In genomic region chr17:78122221-78122990, GRCh38 we compare ENCODE assay signal across 16 cellular contexts. TPM values are rescaled to one million over a fixed set of nuclear protein-coding genes. Genes with fewer than 3 reads are reported as not detected.
DNase-seq lines count a peak whose midpoint lies in the region; ATAC-seq lines count a peak whose summit lies in the region.
"Had no signal": no experiment of that assay in that cellular context is flagged by ENCODE, and none has a peak within 500 bp of the region (broad histone marks: within the 10 kb centered on the region; RNA-seq: fewer than 3 reads in every experiment).

No MANE protein-coding gene starts in this region.

- no peaks in the 10 kb centered on the region for H3K27me3 Mint-ChIP-seq in activated CD4-positive, alpha-beta memory T cell treated with anti-CD3 and anti-CD28 coated beads, Interleukin-2, amount 10 ng/mL, durations not matched to agents 7 days and 5 days
- H3K27me3 Mint-ChIP-seq in memory B cell = no peaks in the 10 kb centered on the region

- peak; percentile 31 for DNase-seq in activated CD4-positive, CD25-positive, alpha-beta regulatory T cell treated with anti-CD3 and anti-CD28 coated beads, Interleukin-2, amount 50 U/mL, for 72 hours
- peak; percentile 19 for DNase-seq in activated CD4-positive, alpha-beta memory T cell treated with anti-CD3 and anti-CD28 coated beads, Interleukin-2, amount 10 ng/mL, durations not matched to agents 7 days and 5 days
- DNase-seq in memory B cell (ENCODE audit: low spot score in 2 of 2) (no peak), NCI-H2227 (lab: John Stamatoyannopoulos, UW; ENCODE audit: unreplicated experiment) (no peak), epidermal melanocyte (ENCODE audit: insufficient read length, low spot score) (no peak), CD1c-positive myeloid dendritic cell (ENCODE audit: extremely low spot score) (no peak)
- DNase-seq: DMS153, head of caudate nucleus, NCI-H226, trophoblast cell had no signal

- POLR2A ChIA-PET in activated CD4-positive, alpha-beta memory T cell treated with anti-CD3 and anti-CD28 coated beads, Interleukin-2, amount 10 ng/mL, durations not matched to agents 7 days and 5 days (lab: Charles Lee) = interaction anchor here (1.6 to 16.9 kb wide), 5 partner anchors 6 to 164 kb away, joined by 3 to 332 read pairs (median 68); partner anchors contain the start of genes BIRC5, TMC6, TMC8 and TNRC6C

- H3K4me3 Mint-ChIP-seq in activated CD4-positive, alpha-beta memory T cell treated with anti-CD3 and anti-CD28 coated beads, Interleukin-2, amount 10 ng/mL, durations not matched to agents 7 days and 5 days = peak overlapping the region; percentile 84
- H3K4me3 Mint-ChIP-seq in memory B cell = peak overlapping the region; percentile 81

- peak overlapping the region; percentile 40; the same call in 1 of the 2 replicates for H3K4me3 ChIP-seq in GM08714 (ENCODE audit: low read length)

- peaks cover 69% of the 10 kb centered on the region for H3K4me1 Mint-ChIP-seq in activated CD4-positive, alpha-beta memory T cell treated with anti-CD3 and anti-CD28 coated beads, Interleukin-2, amount 10 ng/mL, durations not matched to agents 7 days and 5 days
- peaks cover 47% of the 10 kb centered on the region for H3K4me1 Mint-ChIP-seq in memory B cell

- ATAC-seq in activated CD4-positive, CD25-positive, alpha-beta regulatory T cell treated with anti-CD3 and anti-CD28 coated beads, Interleukin-2, amount 50 U/mL, for 24 hours = no peak
- no peak for ATAC-seq in memory B cell (ENCODE audit: low read depth)

- peaks cover 77% of the 10 kb centered on the region for H3K36me3 Mint-ChIP-seq in activated CD4-positive, alpha-beta memory T cell treated with anti-CD3 and anti-CD28 coated beads, Interleukin-2, amount 10 ng/mL, durations not matched to agents 7 days and 5 days (ENCODE audit: low read depth)
- H3K36me3 Mint-ChIP-seq in memory B cell = peaks cover 27% of the 10 kb centered on the region

- H3K27ac Mint-ChIP-seq in activated CD4-positive, alpha-beta memory T cell treated with anti-CD3 and anti-CD28 coated beads, Interleukin-2, amount 10 ng/mL, durations not matched to agents 7 days and 5 days = peak overlapping the region; percentile 88
- H3K27ac Mint-ChIP-seq in memory B cell = peak overlapping the region; percentile 88

- CTCF ChIA-PET in activated CD4-positive, alpha-beta memory T cell treated with anti-CD3 and anti-CD28 coated beads, Interleukin-2, amount 10 ng/mL, durations not matched to agents 7 days and 5 days (lab: Charles Lee) = interaction anchor here (0.9 to 10.1 kb wide), 2 partner anchors 10 to 14 kb away, joined by 4 to 106 read pairs; no protein-coding TSS in a partner anchor

- no peaks in the 10 kb centered on the region for H3K9me3 Mint-ChIP-seq in activated CD4-positive, alpha-beta memory T cell treated with anti-CD3 and anti-CD28 coated beads, Interleukin-2, amount 10 ng/mL, durations not matched to agents 7 days and 5 days
- no peaks in the 10 kb centered on the region for H3K9me3 Mint-ChIP-seq in memory B cell
- H3K9me3 Mint-ChIP-seq: neural crest cell had no signal

RNA-seq across cellular contexts. Expression of gene TMC6, which starts 6.1 kb away (rescaled TPM):
- 100 to 1,000 TPM; 460 to 463 TPM for total RNA-seq in activated CD4-positive, alpha-beta memory T cell treated with anti-CD3 and anti-CD28 coated beads, Interleukin-2, amount 10 ng/mL, durations not matched to agents 7 days and 5 days

RNA-seq across cellular contexts. Expression of gene TMC8, which starts 8.2 kb away (rescaled TPM):
- total RNA-seq in activated CD4-positive, alpha-beta memory T cell treated with anti-CD3 and anti-CD28 coated beads, Interleukin-2, amount 10 ng/mL, durations not matched to agents 7 days and 5 days = 100 to 1,000 TPM; 316 to 334 TPM
- total RNA-seq: bronchial epithelial cell had no signal

RNA-seq across cellular contexts. Expression of gene C17orf99, which starts 23.8 kb away (rescaled TPM):
- not detected for total RNA-seq in activated CD4-positive, alpha-beta memory T cell treated with anti-CD3 and anti-CD28 coated beads, Interleukin-2, amount 10 ng/mL, durations not matched to agents 7 days and 5 days
- total RNA-seq: A172; bronchial epithelial cell; neural crest cell; T-helper 2 cell treated with Interferon-gamma antibody and Interleukin-4, amounts not matched to agents 100 ng/mL and 5 ng/mL, for 36 hours had no signal

RNA-seq across cellular contexts. Expression of gene SYNGR2, which starts 46.0 kb away (rescaled TPM):
- 10 to 100 TPM; 63.6 to 64.0 TPM for total RNA-seq in activated CD4-positive, alpha-beta memory T cell treated with anti-CD3 and anti-CD28 coated beads, Interleukin-2, amount 10 ng/mL, durations not matched to agents 7 days and 5 days

Comparison
In these comparisons a context has a peak if more than half of its experiments do, and no peak if none do; other contexts are left out.
1. DNase-seq: peak in activated CD4-positive, CD25-positive, alpha-beta regulatory T cell treated with anti-CD3 and anti-CD28 coated beads, Interleukin-2, amount 50 U/mL, for 72 hours (single experiment) and activated CD4-positive, alpha-beta memory T cell treated with anti-CD3 and anti-CD28 coated beads, Interleukin-2, amount 10 ng/mL, durations not matched to agents 7 days and 5 days (single experiment); none in memory B cell (0 of 2), NCI-H2227 (single experiment), epidermal melanocyte (single experiment) and CD1c-positive myeloid dendritic cell (single experiment).